Comparison of ENCODE assay signal across 1 cellular context in genomic region chr11:126102436-126102894, GRCh38.
TF ChIP-seq lines count a peak whose summit lies in the region.

No MANE protein-coding gene starts in this region.

TF ChIP-seq in GM23338, 12 proteins besides CTCF, POLR2A, EP300 and RAD21 (continued from another document):
- TF ChIP-seq, protein P1, sequence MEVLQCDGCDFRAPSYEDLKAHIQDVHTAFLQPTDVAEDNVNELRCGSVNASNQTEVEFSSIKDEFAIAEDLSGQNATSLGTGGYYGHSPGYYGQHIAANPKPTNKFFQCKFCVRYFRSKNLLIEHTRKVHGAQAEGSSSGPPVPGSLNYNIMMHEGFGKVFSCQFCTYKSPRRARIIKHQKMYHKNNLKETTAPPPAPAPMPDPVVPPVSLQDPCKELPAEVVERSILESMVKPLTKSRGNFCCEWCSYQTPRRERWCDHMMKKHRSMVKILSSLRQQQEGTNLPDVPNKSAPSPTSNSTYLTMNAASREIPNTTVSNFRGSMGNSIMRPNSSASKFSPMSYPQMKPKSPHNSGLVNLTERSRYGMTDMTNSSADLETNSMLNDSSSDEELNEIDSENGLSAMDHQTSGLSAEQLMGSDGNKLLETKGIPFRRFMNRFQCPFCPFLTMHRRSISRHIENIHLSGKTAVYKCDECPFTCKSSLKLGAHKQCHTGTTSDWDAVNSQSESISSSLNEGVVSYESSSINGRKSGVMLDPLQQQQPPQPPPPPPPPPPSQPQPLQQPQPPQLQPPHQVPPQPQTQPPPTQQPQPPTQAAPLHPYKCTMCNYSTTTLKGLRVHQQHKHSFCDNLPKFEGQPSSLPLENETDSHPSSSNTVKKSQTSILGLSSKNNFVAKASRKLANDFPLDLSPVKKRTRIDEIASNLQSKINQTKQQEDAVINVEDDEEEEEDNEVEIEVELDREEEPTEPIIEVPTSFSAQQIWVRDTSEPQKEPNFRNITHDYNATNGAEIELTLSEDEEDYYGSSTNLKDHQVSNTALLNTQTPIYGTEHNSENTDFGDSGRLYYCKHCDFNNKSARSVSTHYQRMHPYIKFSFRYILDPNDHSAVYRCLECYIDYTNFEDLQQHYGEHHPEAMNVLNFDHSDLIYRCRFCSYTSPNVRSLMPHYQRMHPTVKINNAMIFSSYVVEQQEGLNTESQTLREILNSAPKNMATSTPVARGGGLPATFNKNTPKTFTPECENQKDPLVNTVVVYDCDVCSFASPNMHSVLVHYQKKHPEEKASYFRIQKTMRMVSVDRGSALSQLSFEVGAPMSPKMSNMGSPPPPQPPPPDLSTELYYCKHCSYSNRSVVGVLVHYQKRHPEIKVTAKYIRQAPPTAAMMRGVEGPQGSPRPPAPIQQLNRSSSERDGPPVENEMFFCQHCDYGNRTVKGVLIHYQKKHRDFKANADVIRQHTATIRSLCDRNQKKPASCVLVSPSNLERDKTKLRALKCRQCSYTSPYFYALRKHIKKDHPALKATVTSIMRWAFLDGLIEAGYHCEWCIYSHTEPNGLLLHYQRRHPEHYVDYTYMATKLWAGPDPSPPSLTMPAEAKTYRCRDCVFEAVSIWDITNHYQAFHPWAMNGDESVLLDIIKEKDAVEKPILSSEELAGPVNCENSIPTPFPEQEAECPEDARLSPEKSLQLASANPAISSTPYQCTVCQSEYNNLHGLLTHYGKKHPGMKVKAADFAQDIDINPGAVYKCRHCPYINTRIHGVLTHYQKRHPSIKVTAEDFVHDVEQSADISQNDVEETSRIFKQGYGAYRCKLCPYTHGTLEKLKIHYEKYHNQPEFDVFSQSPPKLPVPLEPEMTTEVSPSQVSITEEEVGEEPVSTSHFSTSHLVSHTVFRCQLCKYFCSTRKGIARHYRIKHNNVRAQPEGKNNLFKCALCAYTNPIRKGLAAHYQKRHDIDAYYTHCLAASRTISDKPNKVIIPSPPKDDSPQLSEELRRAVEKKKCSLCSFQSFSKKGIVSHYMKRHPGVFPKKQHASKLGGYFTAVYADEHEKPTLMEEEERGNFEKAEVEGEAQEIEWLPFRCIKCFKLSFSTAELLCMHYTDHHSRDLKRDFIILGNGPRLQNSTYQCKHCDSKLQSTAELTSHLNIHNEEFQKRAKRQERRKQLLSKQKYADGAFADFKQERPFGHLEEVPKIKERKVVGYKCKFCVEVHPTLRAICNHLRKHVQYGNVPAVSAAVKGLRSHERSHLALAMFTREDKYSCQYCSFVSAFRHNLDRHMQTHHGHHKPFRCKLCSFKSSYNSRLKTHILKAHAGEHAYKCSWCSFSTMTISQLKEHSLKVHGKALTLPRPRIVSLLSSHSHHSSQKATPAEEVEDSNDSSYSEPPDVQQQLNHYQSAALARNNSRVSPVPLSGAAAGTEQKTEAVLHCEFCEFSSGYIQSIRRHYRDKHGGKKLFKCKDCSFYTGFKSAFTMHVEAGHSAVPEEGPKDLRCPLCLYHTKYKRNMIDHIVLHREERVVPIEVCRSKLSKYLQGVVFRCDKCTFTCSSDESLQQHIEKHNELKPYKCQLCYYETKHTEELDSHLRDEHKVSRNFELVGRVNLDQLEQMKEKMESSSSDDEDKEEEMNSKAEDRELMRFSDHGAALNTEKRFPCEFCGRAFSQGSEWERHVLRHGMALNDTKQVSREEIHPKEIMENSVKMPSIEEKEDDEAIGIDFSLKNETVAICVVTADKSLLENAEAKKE (CRISPR knock-in tag; IDR thresholded peaks at IDR 0.05), result no peak
- TF ChIP-seq CREB1 (CRISPR knock-in tag; IDR thresholded peaks at IDR 0.05; ENCODE audit: low read depth), result no peak
- no peak for TF ChIP-seq ZNF114 (CRISPR knock-in tag; IDR thresholded peaks at IDR 0.05)
- TF ChIP-seq JUNB (IDR thresholded peaks at IDR 0.05; ENCODE audit: unreplicated experiment), result no peak
- TF ChIP-seq STAT1 (IDR thresholded peaks at IDR 0.05; ENCODE audit: unreplicated experiment), result no peak
TF ChIP-seq in GM23338: peak in this region for 0.
